ENCODE assay signal across 8 cellular contexts in genomic region chr1:205484985-205485967, GRCh38. TPM values are rescaled to one million over a fixed set of nuclear protein-coding genes. Genes with fewer than 3 reads are reported as not detected.
DNase-seq lines count a peak whose midpoint lies in the region; ATAC-seq lines count a peak whose summit lies in the region.

No MANE protein-coding gene starts in this region.

- no peak overlapping the region for H3K4me3 ChIP-seq in skeletal muscle cell (ENCODE audit: low read depth, low read length)

- no peak for ATAC-seq in HG03108 (IDR thresholded peaks at IDR 0.05; ENCODE audit: unreplicated experiment)

- DNase-seq in C1 segment of cervical spinal cord (lab: John Stamatoyannopoulos, UW) (peak in 10 of 14 donors; percentile 27 to 92 (median 52)), H4 (ENCODE audit: low spot score) (peak; percentile 67), NCI-H1930 (lab: John Stamatoyannopoulos, UW) (peak; percentile 41 to 72), T-helper 22 cell (ENCODE audit: low read depth) (peak; percentile 28), anterior cingulate cortex (lab: John Stamatoyannopoulos, UW) (peak in 47 of 58 donors; percentile 11 to 79 (median 49)), hepatic stellate cell (ENCODE audit: low spot score) (peak; percentile 90), skeletal muscle cell (ENCODE audit: low read depth) (peak; percentile 15)

RNA-seq across cellular contexts. Expression of gene CDK18, which starts 19.2 kb away (rescaled TPM):
- total RNA-seq in H4 (2014; rRNA removed; shearing (Covaris generic)) = 0.72 and 4.4 TPM in 2 replicates

RNA-seq across cellular contexts. Expression of gene BLACAT1, which starts 29.4 kb away (rescaled TPM):
- total RNA-seq in H4 (2014; rRNA removed; shearing (Covaris generic)) = 0.66 and 0.89 TPM in 2 replicates

Comparison
In these comparisons a context has a peak if more than half of its experiments do, and no peak if none do; other contexts are left out.
1. DNase-seq: peak in every context shown above with its lines; median percentile 90 in hepatic stellate cell; 67 in H4; 56 in NCI-H1930; 52 in C1 segment of cervical spinal cord; 49 in anterior cingulate cortex; 28 in T-helper 22 cell; 15 in skeletal muscle cell.